24 cellular contexts compared by ENCODE assay signal in the genomic region with DNA sequence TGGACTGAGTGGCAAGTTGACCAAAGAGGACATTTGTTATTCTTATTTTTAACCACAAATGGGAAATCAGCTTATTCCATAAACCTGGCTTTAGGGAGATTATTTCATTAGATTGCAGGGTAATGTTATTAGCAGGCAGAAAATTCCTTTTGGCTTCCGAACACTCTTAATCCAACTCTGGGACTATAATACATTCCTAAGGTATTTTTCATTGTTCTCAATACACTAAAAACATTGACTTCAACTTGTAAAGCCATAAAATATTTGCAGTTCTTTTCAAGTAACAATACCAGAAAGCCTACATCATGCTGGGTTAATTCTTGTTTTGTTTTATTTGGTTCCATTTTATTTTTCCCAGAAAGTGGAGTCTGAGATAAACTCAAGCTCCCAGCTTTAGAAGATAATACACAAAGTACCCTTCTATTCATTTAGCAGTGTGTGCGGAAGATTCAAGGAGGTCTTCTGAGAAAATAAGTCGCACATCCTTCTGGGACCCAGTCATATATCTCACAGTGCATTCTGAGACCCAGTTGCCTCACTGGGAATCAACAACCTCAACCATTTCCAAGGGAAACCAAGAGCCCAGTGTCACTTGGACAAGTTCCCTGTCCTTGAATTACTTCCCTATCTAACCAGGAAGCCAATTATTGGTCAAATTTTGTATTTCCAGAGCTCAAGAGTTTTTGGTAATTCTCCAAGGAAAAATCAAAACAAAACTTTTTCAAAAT.
DNase-seq lines count a peak whose midpoint lies in the region; FAIRE-seq and TF ChIP-seq lines count a peak whose summit lies in the region.
"Had no signal": no experiment of that assay in that cellular context is flagged by ENCODE, and none has a peak within 500 bp of the region (broad histone marks: within the 10 kb centered on the region; RNA-seq: fewer than 3 reads in every experiment).

No MANE protein-coding gene starts in this region.

- H3K4me3 ChIP-seq in dorsolateral prefrontal cortex (no peak overlapping the region), kidney (ENCODE audit: low read length in 2 of 2) (no peak overlapping the region)
- H3K4me3 ChIP-seq: hepatocyte, right lobe of liver, tibial artery had no signal

- no peak for TF ChIP-seq CTCF in HFFc6 (IDR thresholded peaks at IDR 0.05)
- TF ChIP-seq CTCF in dorsolateral prefrontal cortex (IDR thresholded peaks at IDR 0.05 in 54 of 56, conservative IDR thresholded peaks at IDR 0.05 in 2 of 56; ENCODE audit: low read depth in 1 of 56, partially characterized antibody in 56 of 56) = no peak
- TF ChIP-seq CTCF in kidney (IDR thresholded peaks at IDR 0.05; ENCODE audit: borderline replicate concordance, extremely low read depth, insufficient read depth) = no peak

- no peak for FAIRE-seq in kidney (lab: Jason Lieb, UNC)
- FAIRE-seq: endothelial cell of umbilical vein, GM12892 had no signal

- no peak overlapping the region for H3K9ac ChIP-seq in kidney (ENCODE audit: low read length in 2 of 2)

- intact Hi-C loops in dorsolateral prefrontal cortex (cut with DNase I) (no loop called here), kidney (cut with DNase I) (no loop called here)

- H3K36me3 ChIP-seq in kidney (ENCODE audit: control insufficient read depth in 1 of 2, insufficient read depth in 2 of 2, low read length in 2 of 2) = no peaks in the 10 kb centered on the region
- H3K36me3 ChIP-seq: right lobe of liver, tibial artery had no signal

- peak; percentile 51 for DNase-seq in AG20443 (ENCODE audit: low spot score)
- peak; percentile 80 for DNase-seq in HFFc6
- DNase-seq in dedifferentiated amniotic fluid mesenchymal stem cell (ENCODE audit: extremely low spot score) = peak; percentile 57
- DNase-seq in myocyte (ENCODE audit: low read depth) = peak; percentile 26
- DNase-seq in T-helper 9 cell = no peak
- no peak for DNase-seq in dorsolateral prefrontal cortex
- no peak for DNase-seq in kidney
- no peak for DNase-seq in mucosa of gallbladder (ENCODE audit: low spot score)
- DNase-seq: activated B cell treated with CpG ODN at 0.5 μM for 24 hours; activated naive CD4-positive, alpha-beta T cell treated with anti-CD3 and anti-CD28 coated beads, Interleukin-2, amount 10 ng/mL, durations not matched to agents 7 days and 5 days; central memory CD4-positive, alpha-beta T cell; DMS79; immature natural killer cell; NCI-H2081; NCI-H345; right lobe of liver; stimulated activated naive CD8-positive, alpha-beta T cell treated with anti-CD3 and anti-CD28 coated beads, Interleukin-15, amount 100 ng/mL, for 72 hours; tibial artery had no signal

- peaks cover 40% of the 10 kb centered on the region for H3K4me1 Mint-ChIP-seq in HFFc6 (ENCODE audit: low read depth)
- H3K4me1 Mint-ChIP-seq: activated B cell treated with CpG ODN at 0.5 μM for 24 hours; activated naive CD4-positive, alpha-beta T cell treated with anti-CD3 and anti-CD28 coated beads, Interleukin-2, amount 10 ng/mL, durations not matched to agents 7 days and 5 days; B cell; IgD-negative memory B cell; immature natural killer cell; stimulated activated naive CD8-positive, alpha-beta T cell treated with anti-CD3 and anti-CD28 coated beads, Interleukin-15, amount 100 ng/mL, for 72 hours had no signal

- H3K9me3 ChIP-seq in kidney (ENCODE audit: control insufficient read depth in 1 of 2, low read length in 2 of 2) = no peaks in the 10 kb centered on the region
- H3K9me3 ChIP-seq: right lobe of liver, tibial artery had no signal

- H3K4me1 ChIP-seq in kidney (ENCODE audit: control insufficient read depth in 1 of 2, insufficient read depth in 1 of 2, low read depth in 1 of 2, low read length in 2 of 2) = peaks cover 0 to 2% of the 10 kb centered on the region in 2 donors
- H3K4me1 ChIP-seq: right lobe of liver had no signal

- H3K4me3 Mint-ChIP-seq in HFFc6 = no peak overlapping the region
- H3K4me3 Mint-ChIP-seq: activated B cell treated with CpG ODN at 0.5 μM for 24 hours; activated naive CD4-positive, alpha-beta T cell treated with anti-CD3 and anti-CD28 coated beads, Interleukin-2, amount 10 ng/mL, durations not matched to agents 7 days and 5 days; B cell; IgD-negative memory B cell; immature natural killer cell; neural crest cell; stimulated activated naive CD8-positive, alpha-beta T cell treated with anti-CD3 and anti-CD28 coated beads, Interleukin-15, amount 100 ng/mL, for 72 hours had no signal

- H3K9me3 Mint-ChIP-seq in HFFc6 = no peaks in the 10 kb centered on the region
- H3K9me3 Mint-ChIP-seq: activated B cell treated with CpG ODN at 0.5 μM for 24 hours; activated naive CD4-positive, alpha-beta T cell treated with anti-CD3 and anti-CD28 coated beads, Interleukin-2, amount 10 ng/mL, durations not matched to agents 7 days and 5 days; neural crest cell; stimulated activated naive CD8-positive, alpha-beta T cell treated with anti-CD3 and anti-CD28 coated beads, Interleukin-15, amount 100 ng/mL, for 72 hours had no signal

- H3K27ac Mint-ChIP-seq in HFFc6 = peak overlapping the region; percentile 63
- H3K27ac Mint-ChIP-seq: activated B cell treated with CpG ODN at 0.5 μM for 24 hours; activated naive CD4-positive, alpha-beta T cell treated with anti-CD3 and anti-CD28 coated beads, Interleukin-2, amount 10 ng/mL, durations not matched to agents 7 days and 5 days; B cell; IgD-negative memory B cell; immature natural killer cell; stimulated activated naive CD8-positive, alpha-beta T cell treated with anti-CD3 and anti-CD28 coated beads, Interleukin-15, amount 100 ng/mL, for 72 hours had no signal

- H3K27me3 Mint-ChIP-seq in HFFc6 (ENCODE audit: insufficient read depth) = peaks cover 13% of the 10 kb centered on the region
- H3K27me3 Mint-ChIP-seq: activated B cell treated with CpG ODN at 0.5 μM for 24 hours; activated naive CD4-positive, alpha-beta T cell treated with anti-CD3 and anti-CD28 coated beads, Interleukin-2, amount 10 ng/mL, durations not matched to agents 7 days and 5 days; IgD-negative memory B cell had no signal

- H3K27ac ChIP-seq in dorsolateral prefrontal cortex (no peak overlapping the region), kidney (ENCODE audit: low read depth in 2 of 2, low read length in 2 of 2) (no peak overlapping the region)
- H3K27ac ChIP-seq: hepatocyte, right lobe of liver, tibial artery had no signal

- no peaks in the 10 kb centered on the region for H3K36me3 Mint-ChIP-seq in HFFc6 (ENCODE audit: low read depth)
- H3K36me3 Mint-ChIP-seq: activated naive CD4-positive, alpha-beta T cell treated with anti-CD3 and anti-CD28 coated beads, Interleukin-2, amount 10 ng/mL, durations not matched to agents 7 days and 5 days; IgD-negative memory B cell; immature natural killer cell had no signal

- peaks cover 0 to 53% (median 5%) of the 10 kb centered on the region in 45 donors for H3K27me3 ChIP-seq in dorsolateral prefrontal cortex
- H3K27me3 ChIP-seq: hepatocyte, right lobe of liver, tibial artery had no signal

Comparison
In these comparisons a context has a peak if more than half of its experiments do, and no peak if none do; other contexts are left out.
1. DNase-seq: peak in AG20443 (single experiment), HFFc6 (single experiment), dedifferentiated amniotic fluid mesenchymal stem cell (single experiment) and myocyte (single experiment); none in T-helper 9 cell (single experiment), dorsolateral prefrontal cortex (0 of 10), kidney (single experiment) and mucosa of gallbladder (single experiment).